Comparison of ENCODE assay signal across 18 cellular contexts in the genomic region with DNA sequence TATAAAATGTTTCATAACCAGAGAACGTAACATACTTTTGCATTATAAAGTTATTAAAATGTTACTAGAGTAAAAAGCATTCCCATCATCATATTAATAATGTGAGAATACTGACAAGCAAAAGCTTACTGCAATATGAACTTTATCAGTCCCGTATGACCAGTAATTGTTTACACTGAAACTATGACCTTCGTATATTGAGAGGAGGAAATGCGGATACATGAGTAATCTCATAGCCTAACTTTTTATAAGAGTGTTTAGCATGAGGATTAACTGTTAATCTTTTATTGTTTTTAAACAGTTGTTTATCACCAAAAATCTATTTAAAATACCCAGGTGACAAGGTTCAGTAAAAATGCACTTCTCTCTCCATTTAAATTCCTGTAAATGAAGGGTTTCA.
A peak's percentile ranks its signal among the peaks of the same experiment; 100 is the strongest.
DNase-seq lines count a peak whose midpoint lies in the region; ATAC-seq, FAIRE-seq and TF ChIP-seq lines count a peak whose summit lies in the region.
"Had no signal": no experiment of that assay in that cellular context is flagged by ENCODE, and none has a peak within 500 bp of the region (broad histone marks: within the 10 kb centered on the region; RNA-seq: fewer than 3 reads in every experiment).

No MANE protein-coding gene starts in this region.

- POLR2A ChIA-PET in T-cell (lab: Charles Lee): no interaction called here

- H3K4me1 Mint-ChIP-seq in T-cell (no peaks in the 10 kb centered on the region), progenitor cell of endocrine pancreas (ENCODE audit: low read depth) (peaks cover 2% of the 10 kb centered on the region)
- H3K4me1 Mint-ChIP-seq: B cell had no signal

- FAIRE-seq in GM12892 (lab: Jason Lieb, UNC) (peak; percentile 9), bronchial epithelial cell (lab: Jason Lieb, UNC) (no peak)
- FAIRE-seq: K562 had no signal

- H3K4me3 ChIP-seq in LNCaP clone FGC (ENCODE audit: low read depth, low read length): no peak overlapping the region
- no peak overlapping the region for H3K4me3 ChIP-seq in bronchial epithelial cell (ENCODE audit: low read depth, low read length)
- H3K4me3 ChIP-seq: K562 had no signal

- no peak for ATAC-seq in T-cell (replicated peaks in 1 of 4)
- ATAC-seq in GM21423 (IDR thresholded peaks at IDR 0.05; ENCODE audit: unreplicated experiment): no peak
- ATAC-seq in HG02938 (IDR thresholded peaks at IDR 0.05; ENCODE audit: unreplicated experiment): no peak
- ATAC-seq: K562 had no signal

- no peak for DNase-seq in GM12892 (ENCODE audit: insufficient read length)
- peak; percentile 19 for DNase-seq in LNCaP clone FGC (ENCODE audit: low read depth)
- DNase-seq in bronchial epithelial cell (ENCODE audit: low read depth): peak; percentile 7
- no peak for DNase-seq in T-cell
- no peak for DNase-seq in progenitor cell of endocrine pancreas (ENCODE audit: low spot score, unreplicated experiment)
- DNase-seq: C1 segment of cervical spinal cord; CD4-positive, alpha-beta T cell; DMS153; DMS79 treated with DMSO at 0.1 percent for 48 hours; EL; GDM1; GOT3; H9; HFFc6 had no signal

- H3K27me3 ChIP-seq in bronchial epithelial cell (ENCODE audit: control insufficient read depth, insufficient read depth, low read length): no peaks in the 10 kb centered on the region

- no peaks in the 10 kb centered on the region for H3K27me3 Mint-ChIP-seq in T-cell
- H3K27me3 Mint-ChIP-seq in progenitor cell of endocrine pancreas: no peaks in the 10 kb centered on the region
- H3K27me3 Mint-ChIP-seq: CD4-positive, alpha-beta T cell had no signal

- CTCF ChIA-PET in T-cell (lab: Charles Lee): no interaction called here

- no peak overlapping the region for H3K27ac Mint-ChIP-seq in T-cell
- no peak overlapping the region for H3K27ac Mint-ChIP-seq in progenitor cell of endocrine pancreas
- H3K27ac Mint-ChIP-seq: B cell; CD4-positive, alpha-beta T cell; H9; HFFc6 had no signal

- no peak for TF ChIP-seq CTCF in LNCaP clone FGC (IDR thresholded peaks at IDR 0.05; ENCODE audit: control insufficient read depth, extremely low read depth, insufficient read depth)
- TF ChIP-seq CTCF in bronchial epithelial cell (IDR thresholded peaks at IDR 0.05; ENCODE audit: insufficient read depth, low read length, severe bottlenecking): no peak
- no peak for TF ChIP-seq CTCF in progenitor cell of endocrine pancreas (IDR thresholded peaks at IDR 0.05; ENCODE audit: unreplicated experiment)

- H3K4me3 Mint-ChIP-seq in T-cell (no peak overlapping the region), progenitor cell of endocrine pancreas (ENCODE audit: low read depth) (no peak overlapping the region)
- H3K4me3 Mint-ChIP-seq: B cell; CD4-positive, alpha-beta T cell; H9; HFFc6 had no signal

- H3K36me3 Mint-ChIP-seq in T-cell (no peaks in the 10 kb centered on the region), progenitor cell of endocrine pancreas (ENCODE audit: insufficient read depth) (no peaks in the 10 kb centered on the region)

- no peak for TF ChIP-seq POLR2A in GM12892 (IDR thresholded peaks at IDR 0.05; ENCODE audit: low read depth, low read length)

- H3K9me3 Mint-ChIP-seq in T-cell (no peaks in the 10 kb centered on the region), progenitor cell of endocrine pancreas (ENCODE audit: low read depth) (no peaks in the 10 kb centered on the region)
- H3K9me3 Mint-ChIP-seq: CD4-positive, alpha-beta T cell; H9; HFFc6 had no signal

- no peaks in the 10 kb centered on the region for H3K36me3 ChIP-seq in bronchial epithelial cell (ENCODE audit: control insufficient read depth, insufficient read depth, low read length)

Comparison
In these comparisons a context has a peak if more than half of its experiments do, and no peak if none do; other contexts are left out.
1. DNase-seq: peak in LNCaP clone FGC (single experiment) and bronchial epithelial cell (single experiment); none in GM12892 (single experiment), T-cell (0 of 34) and progenitor cell of endocrine pancreas (single experiment).